Comparison of ENCODE assay signal across 8 cellular contexts in the genomic region with DNA sequence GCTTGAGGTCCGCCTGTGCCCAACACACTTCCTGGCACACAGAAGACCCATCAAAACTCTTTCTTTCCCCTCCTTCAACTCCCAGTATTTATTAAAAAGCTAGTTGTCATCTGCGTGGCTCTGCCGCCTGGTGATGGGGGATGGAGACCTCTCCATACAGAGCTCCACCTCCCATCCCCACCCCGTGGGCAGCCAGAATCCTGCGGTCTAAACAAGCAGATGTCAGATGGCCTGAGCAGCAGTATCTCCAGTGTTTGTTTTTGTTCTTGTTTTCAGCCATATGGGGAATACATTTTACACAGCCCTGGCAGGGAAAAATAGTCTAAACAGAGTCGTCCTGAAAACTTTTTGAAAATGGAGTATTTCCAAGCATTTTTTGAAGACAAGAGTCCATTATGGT.
A peak's percentile ranks its signal among the peaks of the same experiment; 100 is the strongest.
DNase-seq lines count a peak whose midpoint lies in the region; ATAC-seq, FAIRE-seq and TF ChIP-seq lines count a peak whose summit lies in the region.

No MANE protein-coding gene starts in this region.

- no peak for ATAC-seq in HG03108 (IDR thresholded peaks at IDR 0.05; ENCODE audit: unreplicated experiment)
- no peak for ATAC-seq in HG03439 (IDR thresholded peaks at IDR 0.05; ENCODE audit: unreplicated experiment)

- H3K27ac ChIP-seq in ascending aorta (peak overlapping the region; percentile 87 to 89), tibial artery (peak overlapping the region; percentile 64 to 73)

- intact Hi-C loops in ascending aorta (cut with DNase I), result loop anchor here (2.0 kb wide), 1 partner anchor 15 kb away; no protein-coding TSS in a partner anchor
- intact Hi-C loops in tibial artery (cut with DNase I; ENCODE audit: low total_unique reads), result no loop called here

- H3K4me1 ChIP-seq in ascending aorta (peaks cover 59 to 90% of the 10 kb centered on the region in 2 donors), tibial artery (peaks cover 0 to 97% (median 65%) of the 10 kb centered on the region in 4 donors)

- H3K9me3 ChIP-seq in ascending aorta (no peaks in the 10 kb centered on the region), tibial artery (no peaks in the 10 kb centered on the region)

- FAIRE-seq in HTR-8/SVneo (lab: Jason Lieb, UNC), result no peak

- H3K36me3 ChIP-seq in ascending aorta (no peaks in the 10 kb centered on the region), tibial artery (peaks cover 7 to 13% (median 12%) of the 10 kb centered on the region in 3 donors)

- DNase-seq in NCI-H2081 (lab: John Stamatoyannopoulos, UW) (peak; percentile 42 to 51), NCI-H2081 treated with DMSO at 0.1 percent for 48 hours (lab: John Stamatoyannopoulos, UW) (no peak), ascending aorta (ENCODE audit: low spot score in 2 of 2) (no peak), iris pigment epithelial cell (ENCODE audit: low read depth) (peak; percentile 87), tibial artery (peak; percentile 70 to 76), HTR-8/SVneo (ENCODE audit: insufficient read length, low spot score) (no peak)

- peak overlapping the region in 1 of 2 donors; percentile 31 for H3K4me3 ChIP-seq in ascending aorta
- no peak overlapping the region for H3K4me3 ChIP-seq in tibial artery

- H3K27me3 ChIP-seq in ascending aorta (no peaks in the 10 kb centered on the region), tibial artery (no peaks in the 10 kb centered on the region)

- no peak for TF ChIP-seq CTCF in ascending aorta (IDR thresholded peaks at IDR 0.05)
- TF ChIP-seq CTCF in tibial artery (IDR thresholded peaks at IDR 0.05), result no peak

Comparison
In these comparisons a context has a peak if more than half of its experiments do, and no peak if none do; other contexts are left out.
1. DNase-seq: peak in NCI-H2081 (2 of 2), iris pigment epithelial cell (single experiment) and tibial artery (2 of 2); none in NCI-H2081 treated with DMSO at 0.1 percent for 48 hours (single experiment), ascending aorta (0 of 2) and HTR-8/SVneo (single experiment).